Comparison of ENCODE assay signal across 36 cellular contexts in genomic region chr11:102647430-102647829, GRCh38. TPM values are rescaled to one million over a fixed set of nuclear protein-coding genes. Genes with fewer than 3 reads are reported as not detected.
"Had no signal": no experiment of that assay in that cellular context is flagged by ENCODE, and none has a peak within 500 bp of the region (broad histone marks: within the 10 kb centered on the region; RNA-seq: fewer than 3 reads in every experiment).

No MANE protein-coding gene starts in this region.

- DNase-seq: activated CD4-positive, alpha-beta memory T cell treated with anti-CD3 and anti-CD28 coated beads for 36 hours; activated CD4-positive, alpha-beta T cell treated with anti-CD3 and anti-CD28 coated beads, Interleukin-2, amount 10 ng/mL, durations not matched to agents 24 days and 14 days; activated CD4-positive, CD25-positive, alpha-beta regulatory T cell treated with anti-CD3 and anti-CD28 coated beads, Interleukin-2, amount 50 U/mL, for 72 hours; activated CD8-positive, alpha-beta memory T cell treated with anti-CD3 and anti-CD28 coated beads, Interleukin-2, amount 50 U/mL, for 4 hours; activated effector memory CD4-positive, alpha-beta T cell treated with anti-CD3 and anti-CD28 coated beads, Interleukin-2, amount 50 U/mL, for 16 hours; activated naive CD4-positive, alpha-beta T cell treated with anti-CD3 and anti-CD28 coated beads for 36 hours; activated naive CD8-positive, alpha-beta T cell treated with anti-CD3 and anti-CD28 coated beads for 36 hours; activated T-cell treated with anti-CD3 and anti-CD28 coated beads, Interleukin-2, amount 50 U/mL, for 1 hour; brain microvascular endothelial cell; effector memory CD8-positive, alpha-beta T cell; head of caudate nucleus; hippocampal formation; left cardiac atrium; left ventricle myocardium superior; mammary epithelial cell; naive B cell; nephron progenitor cell; ovary; right lobe of liver; stimulated activated CD4-positive, alpha-beta T cell treated with anti-CD3 and anti-CD28 coated beads, Interleukin-12 subunit alpha, Interleukin-12 subunit beta, amount 100 ng/mL, for 4 hours; stimulated activated CD4-positive, alpha-beta T cell treated with anti-CD3 and anti-CD28 coated beads, Interleukin-4, amount 100 ng/mL, for 1 hour; stimulated activated naive CD8-positive, alpha-beta T cell treated with anti-CD3 and anti-CD28 coated beads, Interleukin-15, Interleukin-2, amounts not matched to agents 100 U/mL and 50 U/mL, for 24 hours; T-helper 9 cell; testis; transverse colon had no signal

- FAIRE-seq: keratinocyte had no signal

RNA-seq across cellular contexts. Expression of gene MMP20, which starts 22.3 kb away (rescaled TPM):
- total RNA-seq: activated CD4-positive, alpha-beta memory T cell treated with anti-CD3 and anti-CD28 coated beads for 36 hours; activated CD4-positive, alpha-beta T cell treated with anti-CD3 and anti-CD28 coated beads, Interleukin-2, amount 10 ng/mL, durations not matched to agents 24 days and 14 days; activated CD8-positive, alpha-beta memory T cell treated with anti-CD3 and anti-CD28 coated beads for 36 hours; activated naive CD4-positive, alpha-beta T cell treated with anti-CD3 and anti-CD28 coated beads for 36 hours; activated naive CD8-positive, alpha-beta T cell treated with anti-CD3 and anti-CD28 coated beads for 36 hours; activated T-helper 1 cell treated with anti-CD3 and anti-CD28 coated beads, Interleukin-12 subunit alpha, Interleukin-12 subunit beta, Interleukin-2, Interleukin-4 antibody, amounts not matched to agents 30 ng/mL and 10 ng/mL and 1 ng/mL, durations not matched to agents 14 hours and 24 hours and 36 hours; ascending aorta; cardiac septum; cerebellum; esophagus muscularis mucosa; gastroesophageal sphincter; left cardiac atrium; left ventricle myocardium superior; mammary epithelial cell; ovary; progenitor cell of endocrine pancreas; renal cortical epithelial cell; right lobe of liver; transverse colon; urinary bladder had no signal

RNA-seq across cellular contexts. Expression of gene MMP27, which starts 58.1 kb away (rescaled TPM):
- total RNA-seq: activated CD4-positive, alpha-beta memory T cell treated with anti-CD3 and anti-CD28 coated beads for 36 hours; activated CD4-positive, alpha-beta T cell treated with anti-CD3 and anti-CD28 coated beads, Interleukin-2, amount 10 ng/mL, durations not matched to agents 24 days and 14 days; activated CD8-positive, alpha-beta memory T cell treated with anti-CD3 and anti-CD28 coated beads for 36 hours; activated naive CD4-positive, alpha-beta T cell treated with anti-CD3 and anti-CD28 coated beads for 36 hours; activated naive CD8-positive, alpha-beta T cell treated with anti-CD3 and anti-CD28 coated beads for 36 hours; activated T-helper 1 cell treated with anti-CD3 and anti-CD28 coated beads, Interleukin-12 subunit alpha, Interleukin-12 subunit beta, Interleukin-2, Interleukin-4 antibody, amounts not matched to agents 30 ng/mL and 10 ng/mL and 1 ng/mL, durations not matched to agents 14 hours and 24 hours and 36 hours; ascending aorta; cardiac septum; cerebellum; gastroesophageal sphincter; left cardiac atrium; left ventricle myocardium superior; mammary epithelial cell; ovary; progenitor cell of endocrine pancreas; renal cortical epithelial cell; testis; urinary bladder had no signal
